In genomic region chr14:60508707-60509437, GRCh38 we compare ENCODE assay signal across 9 cellular contexts. TPM values are rescaled to one million over a fixed set of nuclear protein-coding genes. Genes with fewer than 3 reads are reported as not detected.
A peak's percentile ranks its signal among the peaks of the same experiment; 100 is the strongest.
DNase-seq lines count a peak whose midpoint lies in the region; ATAC-seq and TF ChIP-seq lines count a peak whose summit lies in the region.
"Had no signal": no experiment of that assay in that cellular context is flagged by ENCODE, and none has a peak within 500 bp of the region (broad histone marks: within the 10 kb centered on the region; RNA-seq: fewer than 3 reads in every experiment).

TSS of gene SIX6 (plus strand) at chr14:60509146. CDS start at chr14:60509399, 253 bp downstream.

- H3K4me1 Mint-ChIP-seq in neural progenitor cell, result peaks cover 30% of the 10 kb centered on the region

- peak within 1 kb of the TSS; percentile 95 for H3K4me2 ChIP-seq in neural progenitor cell

- H3K27me3 Mint-ChIP-seq in neural progenitor cell (ENCODE audit: insufficient read depth, low read depth), result peaks cover 79% of the 10 kb centered on the region

- peaks cover 4 to 15% of the 10 kb centered on the region in 2 donors for H3K4me1 ChIP-seq in ascending aorta
- H3K4me1 ChIP-seq in neural progenitor cell, result peaks cover 61% of the 10 kb centered on the region
- H3K4me1 ChIP-seq in uterus, result peaks cover 0 to 4% of the 10 kb centered on the region in 2 donors

- H3K9ac ChIP-seq in neural progenitor cell, result no peak within 1 kb of the TSS

- peak; percentile 15 for DNase-seq in DMS114 treated with DMSO at 0.1 percent for 48 hours (lab: John Stamatoyannopoulos, UW; ENCODE audit: unreplicated experiment)
- peak; percentile 90 for DNase-seq in NCI-H1092 treated with DMSO at 0.1 percent for 48 hours (lab: John Stamatoyannopoulos, UW)
- no peak for DNase-seq in ascending aorta (ENCODE audit: low spot score in 2 of 2)
- peak; percentile 95 for DNase-seq in neural progenitor cell (ENCODE audit: low spot score)
- no peak for DNase-seq in uterus
- no peak for DNase-seq in effector CD8-positive, alpha-beta T cell (lab: John Stamatoyannopoulos, UW)
- DNase-seq: erythroblast had no signal

- peak within 1 kb of the TSS; percentile 14 for H2AFZ ChIP-seq in neural progenitor cell (replicated peaks)

- TF ChIP-seq POLR2A in uterus (IDR thresholded peaks at IDR 0.05), result no peak

- peak within 1 kb of the TSS; percentile 80 for H3K4me3 Mint-ChIP-seq in neural progenitor cell

- H3K27ac Mint-ChIP-seq in neural progenitor cell, result no peak within 1 kb of the TSS

- H3K27ac ChIP-seq in ascending aorta, result no peak within 1 kb of the TSS
- no peak within 1 kb of the TSS for H3K27ac ChIP-seq in neural progenitor cell
- H3K27ac ChIP-seq in uterus, result no peak within 1 kb of the TSS

- peaks cover 2% of the 10 kb centered on the region for H3K9me3 Mint-ChIP-seq in neural progenitor cell

- TF ChIP-seq CTCF in ascending aorta (IDR thresholded peaks at IDR 0.05) (no peak), neural progenitor cell (IDR thresholded peaks at IDR 0.05) (peak; percentile 39), uterus (IDR thresholded peaks at IDR 0.05) (no peak)

- H3F3A ChIP-seq in neural progenitor cell (ENCODE audit: low read depth), result peaks cover 52% of the 10 kb centered on the region

- peaks cover 82% of the 10 kb centered on the region for H4K20me1 ChIP-seq in neural progenitor cell (ENCODE audit: low read depth)

- intact Hi-C loops in ascending aorta (cut with DNase I) (no loop called here), uterus (cut with DNase I; ENCODE audit: low total_unique reads) (no loop called here)

- H3K79me2 ChIP-seq in neural progenitor cell (ENCODE audit: low read depth), result no peaks in the 10 kb centered on the region

- H3K36me3 ChIP-seq in ascending aorta, result no peaks in the 10 kb centered on the region
- no peaks in the 10 kb centered on the region for H3K36me3 ChIP-seq in neural progenitor cell
- H3K36me3 ChIP-seq in uterus, result no peaks in the 10 kb centered on the region

- H3K4me3 ChIP-seq in ascending aorta (peak within 1 kb of the TSS; percentile 8 to 44), neural progenitor cell (peak within 1 kb of the TSS; percentile 50), uterus (no peak within 1 kb of the TSS)

- H3K9me3 ChIP-seq in ascending aorta (no peaks in the 10 kb centered on the region), neural progenitor cell (ENCODE audit: low read depth) (no peaks in the 10 kb centered on the region), uterus (no peaks in the 10 kb centered on the region)

- ATAC-seq in HG03175 (IDR thresholded peaks at IDR 0.05; ENCODE audit: unreplicated experiment), result no peak
- ATAC-seq in esophagus mucosa, result no peak

- no peaks in the 10 kb centered on the region for H3K36me3 Mint-ChIP-seq in neural progenitor cell

- peaks cover 18% of the 10 kb centered on the region for H3K27me3 ChIP-seq in ascending aorta
- peaks cover 100% of the 10 kb centered on the region for H3K27me3 ChIP-seq in neural progenitor cell
- peaks cover 14 to 93% of the 10 kb centered on the region in 2 donors for H3K27me3 ChIP-seq in uterus

RNA-seq across cellular contexts. Expression of gene SIX6, which starts in this region (rescaled TPM):
- total RNA-seq in ascending aorta (not detected), neural progenitor cell (ENCODE audit: low replicate concordance) (1.4 and 1.7 TPM in 2 replicates), uterus (not detected), esophagus mucosa (not detected)

Comparison
In these comparisons a context has a peak if more than half of its experiments do, and no peak if none do; other contexts are left out.
1. DNase-seq: peak in DMS114 treated with DMSO at 0.1 percent for 48 hours (single experiment), NCI-H1092 treated with DMSO at 0.1 percent for 48 hours (single experiment) and neural progenitor cell (single experiment); none in ascending aorta (0 of 2), uterus (0 of 2) and effector CD8-positive, alpha-beta T cell (single experiment).
2. H3K4me3 ChIP-seq: peak in ascending aorta (2 of 2) and neural progenitor cell (single experiment); none in uterus (0 of 2).